Comparison of ENCODE assay signal across 8 cellular contexts in genomic region chr4:155667538-155668511, GRCh38. TPM values are rescaled to one million over a fixed set of nuclear protein-coding genes. Genes with fewer than 3 reads are reported as not detected.
A peak's percentile ranks its signal among the peaks of the same experiment; 100 is the strongest.
DNase-seq lines count a peak whose midpoint lies in the region; ATAC-seq, FAIRE-seq and TF ChIP-seq lines count a peak whose summit lies in the region.

No MANE protein-coding gene starts in this region.

- no peak for TF ChIP-seq CTCF in cardiac fibroblast (IDR thresholded peaks at IDR 0.05; ENCODE audit: low read depth, low read length)

- no peaks in the 10 kb centered on the region for H3K4me1 ChIP-seq in small intestine (ENCODE audit: control insufficient read depth in 2 of 2, insufficient read depth in 1 of 2, low read depth in 1 of 2, low read length in 1 of 2)

- DNase-seq in AG08395 (ENCODE audit: low spot score) (peak; percentile 25), NCI-H82 treated with DMSO at 0.1 percent for 48 hours (lab: John Stamatoyannopoulos, UW; ENCODE audit: unreplicated experiment) (peak; percentile 16), cardiac fibroblast (ENCODE audit: low read depth in 2 of 2) (peak; percentile 39 to 47), iris pigment epithelial cell (ENCODE audit: low read depth) (peak; percentile 61), small intestine (peak; percentile 46), NCI-H187 treated with DMSO at 0.1 percent for 48 hours (lab: John Stamatoyannopoulos, UW) (no peak)

- 1% methylated on average over 66 to 72 of the region's 72 CpGs for WGBS in small intestine, 3 donors

- no peaks in the 10 kb centered on the region for H3K9me3 ChIP-seq in small intestine (ENCODE audit: control insufficient read depth, low read depth)

- FAIRE-seq in small intestine (lab: Jason Lieb, UNC): no peak

- H3K4me3 ChIP-seq in cardiac fibroblast (replicated peaks in 1 of 2; ENCODE audit: low read depth in 2 of 2, low read length in 2 of 2) (peak overlapping the region; percentile 45 to 53), small intestine (ENCODE audit: low read depth in 1 of 2, low read length in 2 of 2) (peak overlapping the region; percentile 38 to 70)

- no peaks in the 10 kb centered on the region for H3K36me3 ChIP-seq in small intestine (ENCODE audit: control insufficient read depth in 2 of 2, insufficient read depth in 2 of 2, low read length in 2 of 2)

- H3K27ac ChIP-seq in small intestine (ENCODE audit: low read depth in 1 of 2, low read length in 1 of 2): peak overlapping the region in 1 of 2 donors; percentile 84

- peak; percentile 39 for ATAC-seq in GM18519 (IDR thresholded peaks at IDR 0.05; ENCODE audit: low FRiP score, unreplicated experiment)
- ATAC-seq in HG02943 (IDR thresholded peaks at IDR 0.05; ENCODE audit: low read depth, unreplicated experiment): peak; percentile 52

- H3K27me3 ChIP-seq in small intestine (ENCODE audit: control insufficient read depth in 2 of 2, insufficient read depth in 2 of 2, low read length in 2 of 2): no peaks in the 10 kb centered on the region

RNA-seq across cellular contexts. Expression of gene GUCY1A1, which starts 1.2 kb away (rescaled TPM):
- 1 to 10 TPM; 1.3 to 8.1 (median 5.9) TPM for polyA plus RNA-seq in small intestine
